ENCODE assay signal across 20 cellular contexts in genomic region chr11:28268925-28269324, GRCh38.
A peak's percentile ranks its signal among the peaks of the same experiment; 100 is the strongest.
DNase-seq lines count a peak whose midpoint lies in the region; ATAC-seq and TF ChIP-seq lines count a peak whose summit lies in the region.
"Had no signal": no experiment of that assay in that cellular context is flagged by ENCODE, and none has a peak within 500 bp of the region (broad histone marks: within the 10 kb centered on the region; RNA-seq: fewer than 3 reads in every experiment).

No MANE protein-coding gene starts in this region.

- no peak for ATAC-seq in GM19023 (IDR thresholded peaks at IDR 0.05; ENCODE audit: unreplicated experiment)

- no peaks in the 10 kb centered on the region for H4K20me1 ChIP-seq in Karpas-422 (ENCODE audit: insufficient read depth, low read depth, low read length)
- H4K20me1 ChIP-seq: BLaER1 treated with 17β-estradiol and CSF1 and Interleukin-3, amounts not matched to agents 10 nM and 100 nM had no signal

- H3K9ac ChIP-seq in Karpas-422 (ENCODE audit: low read length): no peak overlapping the region
- H3K9ac ChIP-seq: BLaER1 treated with 17β-estradiol and CSF1 and Interleukin-3, amounts not matched to agents 10 nM and 100 nM had no signal

- peak overlapping the region; percentile 18; the same call in 1 of the 2 replicates for H2AFZ ChIP-seq in Karpas-422 (ENCODE audit: low read length)

- H3K36me3 ChIP-seq in Karpas-422 (ENCODE audit: insufficient read depth, low read length) (no peaks in the 10 kb centered on the region), BE2C (no peaks in the 10 kb centered on the region)
- H3K36me3 ChIP-seq: BLaER1 treated with 17β-estradiol and CSF1 and Interleukin-3, amounts not matched to agents 10 nM and 100 nM had no signal

- peaks cover 19% of the 10 kb centered on the region for H3K79me2 ChIP-seq in Karpas-422 (ENCODE audit: low read length)

- peaks cover 31% of the 10 kb centered on the region for H3K4me1 ChIP-seq in Karpas-422 (ENCODE audit: low read length)
- no peaks in the 10 kb centered on the region for H3K4me1 ChIP-seq in BE2C

- peak overlapping the region; percentile 44 for H3K4me2 ChIP-seq in Karpas-422 (ENCODE audit: low read depth, low read length, poor library complexity, severe bottlenecking)
- H3K4me2 ChIP-seq: BLaER1 treated with 17β-estradiol and CSF1 and Interleukin-3, amounts not matched to agents 10 nM and 100 nM had no signal

- TF ChIP-seq CTCF in BE2C (IDR thresholded peaks at IDR 0.05; ENCODE audit: low read depth, low read length): no peak

- H3K4me3 ChIP-seq in Karpas-422 (ENCODE audit: low read length) (0 out of 2 replicates have a peak overlapping the region, but pooled peaks have one; percentile 9), BE2C (ENCODE audit: low read depth, low read length) (no peak overlapping the region)
- H3K4me3 ChIP-seq: BLaER1 treated with 17β-estradiol and CSF1 and Interleukin-3, amounts not matched to agents 10 nM and 100 nM had no signal

- H3K9me3 ChIP-seq in Karpas-422 (ENCODE audit: low read length) (no peaks in the 10 kb centered on the region), BE2C (no peaks in the 10 kb centered on the region)

- peak overlapping the region; percentile 80 for H3K27ac ChIP-seq in Karpas-422 (ENCODE audit: low read length)
- H3K27ac ChIP-seq: BLaER1 treated with 17β-estradiol and CSF1 and Interleukin-3, amounts not matched to agents 10 nM and 100 nM; C4-2B had no signal

- H3K27me3 ChIP-seq in Karpas-422 (ENCODE audit: low read length) (no peaks in the 10 kb centered on the region), BE2C (no peaks in the 10 kb centered on the region)
- H3K27me3 ChIP-seq: BLaER1 treated with 17β-estradiol and CSF1 and Interleukin-3, amounts not matched to agents 10 nM and 100 nM had no signal

- no peaks in the 10 kb centered on the region for H3K9me2 ChIP-seq in Karpas-422 (replicated peaks; ENCODE audit: insufficient read depth, low read length)

- DNase-seq in Karpas-422 (peak; percentile 79), cerebellar cortex (ENCODE audit: low spot score) (peak; percentile 22), retina (peak; percentile 9), GOT3 (lab: John Stamatoyannopoulos, UW) (no peak), BE2C (no peak)
- DNase-seq: 8988T; ACHN; CD4-positive, alpha-beta T cell; CD8-positive, alpha-beta memory T cell; COR-L47; DMS 273 treated with DMSO at 0.1 percent for 48 hours; DMS153; DMS53; DMS79; DND-41; EL; GF-D8 had no signal

Comparison
In these comparisons a context has a peak if more than half of its experiments do, and no peak if none do; other contexts are left out.
1. DNase-seq: peak in Karpas-422 (single experiment), cerebellar cortex (single experiment) and retina (single experiment); none in GOT3 (single experiment) and BE2C (single experiment).